In genomic region chr14:70934084-70934483, GRCh38 we compare ENCODE assay signal across 13 cellular contexts. TPM values are rescaled to one million over a fixed set of nuclear protein-coding genes. Genes with fewer than 3 reads are reported as not detected.
A peak's percentile ranks its signal among the peaks of the same experiment; 100 is the strongest.
DNase-seq lines count a peak whose midpoint lies in the region; ATAC-seq, FAIRE-seq and TF ChIP-seq lines count a peak whose summit lies in the region.
"Had no signal": no experiment of that assay in that cellular context is flagged by ENCODE, and none has a peak within 500 bp of the region (broad histone marks: within the 10 kb centered on the region; RNA-seq: fewer than 3 reads in every experiment).

No MANE protein-coding gene starts in this region.

- peaks cover 69% of the 10 kb centered on the region for H3K79me2 ChIP-seq in ACC112 (ENCODE audit: control insufficient read depth, insufficient read depth, low read length, unreplicated experiment)

- peaks cover 2% of the 10 kb centered on the region for H3K79me1 ChIP-seq in mesenchymal stem cell (replicated peaks; ENCODE audit: low read length, poor library complexity, severe bottlenecking)

- H2BK5ac ChIP-seq in mesenchymal stem cell (ENCODE audit: low read depth, low read length, poor library complexity, severe bottlenecking) = no peak overlapping the region

- H2BK120ac ChIP-seq in mesenchymal stem cell (ENCODE audit: low read depth, low read length) = no peak overlapping the region

- H3K9me3 Mint-ChIP-seq in central memory CD8-positive, alpha-beta T cell = no peaks in the 10 kb centered on the region

- no peak overlapping the region for H3K4me2 ChIP-seq in mesenchymal stem cell (ENCODE audit: low read length, poor library complexity, severe bottlenecking)

- FAIRE-seq in kidney (lab: Jason Lieb, UNC) = no peak

- peaks cover 77% of the 10 kb centered on the region for H3K4me1 Mint-ChIP-seq in central memory CD8-positive, alpha-beta T cell

- H3K36me3 Mint-ChIP-seq in central memory CD8-positive, alpha-beta T cell (ENCODE audit: insufficient read depth) = peaks cover 6% of the 10 kb centered on the region

- H2AFZ ChIP-seq in ACC112 (ENCODE audit: low read length, unreplicated experiment) = no peak overlapping the region
- H2AFZ ChIP-seq in mesenchymal stem cell (ENCODE audit: low read depth, low read length) = no peak overlapping the region

- H3K4ac ChIP-seq in mesenchymal stem cell (ENCODE audit: low read depth in 1 of 2, low read length in 2 of 2) = no peak overlapping the region

- H3K23ac ChIP-seq in mesenchymal stem cell (ENCODE audit: low read length in 2 of 2) = no peak overlapping the region

- H3K27me3 ChIP-seq in ACC112 (ENCODE audit: insufficient read depth, low read length) = no peaks in the 10 kb centered on the region
- no peaks in the 10 kb centered on the region for H3K27me3 ChIP-seq in mesenchymal stem cell (ENCODE audit: control insufficient read depth in 1 of 2, insufficient read depth in 1 of 2, low read length in 2 of 2)

- H2BK12ac ChIP-seq in mesenchymal stem cell (ENCODE audit: low read length in 2 of 2) = no peak overlapping the region

- TF ChIP-seq CTCF in kidney (IDR thresholded peaks at IDR 0.05; ENCODE audit: borderline replicate concordance, extremely low read depth, insufficient read depth) = no peak

- H3K27ac Mint-ChIP-seq in central memory CD8-positive, alpha-beta T cell (ENCODE audit: low read depth) = peak overlapping the region; percentile 74

- intact Hi-C loops in kidney (cut with DNase I) = no loop called here

- H3K18ac ChIP-seq in mesenchymal stem cell (ENCODE audit: low read depth in 1 of 2, low read length in 2 of 2) = no peak overlapping the region

- DNase-seq in HCEC 1CT (peak; percentile 23), mesenchymal stem cell (no peak), kidney (no peak)
- DNase-seq in central memory CD8-positive, alpha-beta T cell (ENCODE audit: low spot score in 2 of 2) = no peak
- no peak for DNase-seq in activated effector memory CD4-positive, alpha-beta T cell treated with anti-CD3 and anti-CD28 coated beads, Interleukin-2, amount 50 U/mL, for 16 hours
- DNase-seq in NK-92 treated with Interleukin-12 subunit alpha and Interleukin-12 subunit beta, amount 100 ng/mL, for 24 hours (lab: John Stamatoyannopoulos, UW) = no peak
- DNase-seq: activated T-cell treated with anti-CD3 and anti-CD28 coated beads, Interleukin-2, amount 50 U/mL, for 1 hour; COR-L47; KBM-7; NCI-H69; nucleus accumbens had no signal

- H3K9me3 ChIP-seq in mesenchymal stem cell (ENCODE audit: control insufficient read depth, low read length) = no peaks in the 10 kb centered on the region
- H3K9me3 ChIP-seq in kidney (ENCODE audit: control insufficient read depth in 1 of 2, low read length in 2 of 2) = no peaks in the 10 kb centered on the region

- no peak overlapping the region for H2BK15ac ChIP-seq in mesenchymal stem cell (ENCODE audit: low read depth, poor library complexity, severe bottlenecking)

- H3K27ac ChIP-seq in ACC112 (ENCODE audit: low read depth, low read length) = peak overlapping the region; percentile 71
- H3K27ac ChIP-seq in mesenchymal stem cell (ENCODE audit: low read length, poor library complexity, severe bottlenecking) = peak overlapping the region; percentile 41
- peak overlapping the region in 1 of 2 donors; percentile 11 for H3K27ac ChIP-seq in kidney (ENCODE audit: low read depth in 2 of 2, low read length in 2 of 2)

- H3K36me3 ChIP-seq in ACC112 (ENCODE audit: insufficient read depth, low read length) (no peaks in the 10 kb centered on the region), mesenchymal stem cell (ENCODE audit: control insufficient read depth in 1 of 2, insufficient read depth in 2 of 2, low read depth in 1 of 2, low read length in 2 of 2) (no peaks in the 10 kb centered on the region), kidney (ENCODE audit: control insufficient read depth in 1 of 2, insufficient read depth in 2 of 2, low read length in 2 of 2) (no peaks in the 10 kb centered on the region)

- no peak overlapping the region for H3K14ac ChIP-seq in mesenchymal stem cell (ENCODE audit: low read length in 2 of 2)

- H2AK5ac ChIP-seq in mesenchymal stem cell (ENCODE audit: low read length, severe bottlenecking) = no peak overlapping the region

- H3K4me3 Mint-ChIP-seq in central memory CD8-positive, alpha-beta T cell = peak overlapping the region; percentile 65

- H3K27me3 Mint-ChIP-seq in central memory CD8-positive, alpha-beta T cell = no peaks in the 10 kb centered on the region

- no peak overlapping the region for H4K8ac ChIP-seq in mesenchymal stem cell (ENCODE audit: low read length)

- WGBS in mesenchymal stem cell = 89% methylated on average over 5 of the region's 5 CpGs

- H3K4me1 ChIP-seq in ACC112 (ENCODE audit: control insufficient read depth, insufficient read depth, low read length, unreplicated experiment) = peaks cover 24% of the 10 kb centered on the region
- peaks cover 4% of the 10 kb centered on the region for H3K4me1 ChIP-seq in mesenchymal stem cell (ENCODE audit: control insufficient read depth, insufficient read depth, low read depth, low read length)
- H3K4me1 ChIP-seq in kidney (ENCODE audit: control insufficient read depth in 1 of 2, insufficient read depth in 1 of 2, low read depth in 1 of 2, low read length in 2 of 2) = peaks cover 9 to 11% of the 10 kb centered on the region in 2 donors

- H3K9ac ChIP-seq in mesenchymal stem cell (ENCODE audit: low read length) = peak overlapping the region; percentile 73
- no peak overlapping the region for H3K9ac ChIP-seq in kidney (ENCODE audit: low read length in 2 of 2)

- H3K4me3 ChIP-seq in ACC112 (ENCODE audit: low read depth, low read length) (peak overlapping the region; percentile 15; the same call in 1 of the 2 replicates), mesenchymal stem cell (ENCODE audit: insufficient read depth in 1 of 2, low read depth in 1 of 2, low read length in 2 of 2) (peak overlapping the region in 1 of 2 experiments; percentile 54), kidney (ENCODE audit: low read length in 2 of 2) (no peak overlapping the region)

- ATAC-seq in central memory CD8-positive, alpha-beta T cell (replicated peaks; ENCODE audit: extremely low read depth, poor library complexity, severe bottlenecking) = no peak
- ATAC-seq in GM18861 (IDR thresholded peaks at IDR 0.05; ENCODE audit: unreplicated experiment) = no peak

- no peak overlapping the region for H4K91ac ChIP-seq in mesenchymal stem cell (ENCODE audit: low read length)

RNA-seq across cellular contexts. Expression of gene PCNX1, which starts 26.8 kb away (rescaled TPM):
- polyA plus RNA-seq in mesenchymal stem cell (2013, experiment 1 of 2) = 23.8 TPM
- 22.4 TPM for polyA plus RNA-seq in mesenchymal stem cell (2013, experiment 2 of 2)
- 55.2 TPM for total RNA-seq in kidney
- polyA plus RNA-seq in kidney (ENCODE audit: insufficient read depth, low read depth, low replicate concordance) = 16.2 TPM
